8 cellular contexts compared by ENCODE assay signal in genomic region chr1:147050654-147051053, GRCh38.
"Had no signal": no experiment of that assay in that cellular context is flagged by ENCODE, and none has a peak within 500 bp of the region (broad histone marks: within the 10 kb centered on the region; RNA-seq: fewer than 3 reads in every experiment).

No MANE protein-coding gene starts in this region.

- H3K36me3 ChIP-seq: HAP-1 had no signal

- H3K27ac ChIP-seq: HL-60 had no signal

- DNase-seq: HFFc6, KBM-7 had no signal

- H3K4me1 ChIP-seq: HAP-1 had no signal

- H3K9me3 ChIP-seq: HAP-1 had no signal

- H3K9me3 Mint-ChIP-seq: GM23338, HFFc6 had no signal

- H3K4me3 ChIP-seq: GM23338, HAP-1 had no signal

- ATAC-seq: GM23338, HCT116, HepG2 had no signal

- H3K27me3 Mint-ChIP-seq: IgD-negative memory B cell had no signal

- H3K4me3 Mint-ChIP-seq: GM23338, HFFc6, IgD-negative memory B cell had no signal

- H3K27ac Mint-ChIP-seq: GM23338, HFFc6, IgD-negative memory B cell had no signal
